ENCODE assay signal across 10 cellular contexts in the genomic region with DNA sequence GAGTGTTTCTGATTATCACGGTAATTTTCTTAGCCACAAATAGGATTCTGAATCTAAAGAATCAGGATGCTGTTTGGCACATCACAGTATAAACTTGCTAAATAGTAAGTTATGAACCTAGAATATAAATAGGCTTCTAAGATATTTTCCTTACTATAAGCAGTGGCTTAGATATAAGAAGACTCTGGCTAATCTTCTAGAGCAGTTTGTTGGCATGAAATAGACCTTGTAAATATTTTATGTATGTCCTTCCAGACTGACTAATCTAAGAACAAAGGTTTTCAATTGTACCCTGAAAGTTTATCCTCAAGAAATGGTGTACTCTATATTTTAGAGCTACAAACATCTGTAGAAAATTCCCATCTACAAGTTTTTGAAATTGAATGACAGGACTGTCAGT. TPM values are rescaled to one million over a fixed set of nuclear protein-coding genes. Genes with fewer than 3 reads are reported as not detected.
"Had no signal": no experiment of that assay in that cellular context is flagged by ENCODE, and none has a peak within 500 bp of the region (broad histone marks: within the 10 kb centered on the region; RNA-seq: fewer than 3 reads in every experiment).

No MANE protein-coding gene starts in this region.

- H3K4me3 ChIP-seq: K562 had no signal

- H3K36me3 Mint-ChIP-seq: IgD-negative memory B cell had no signal

- H3K27ac Mint-ChIP-seq: IgD-negative memory B cell had no signal

- H3K27ac ChIP-seq: HL-60 had no signal

- DNase-seq: IMR-90, KBM-7, KG1 had no signal

- H3K4me3 Mint-ChIP-seq: IgD-negative memory B cell had no signal

- H3K4me1 Mint-ChIP-seq: IgD-negative memory B cell had no signal

- ATAC-seq: HepG2, K562 had no signal

- FAIRE-seq: HepG2, HTR-8/SVneo, K562 had no signal

- H3K9me3 Mint-ChIP-seq: IgD-negative memory B cell had no signal

RNA-seq across cellular contexts. Expression of a gene that starts 48.3 kb away (rescaled TPM):
- total RNA-seq: HepG2, HT-29, HT1080, K562 had no signal
- polyA plus RNA-seq: HepG2, IgD-negative memory B cell, K562 had no signal
